ENCODE assay signal across 10 cellular contexts in the genomic region with DNA sequence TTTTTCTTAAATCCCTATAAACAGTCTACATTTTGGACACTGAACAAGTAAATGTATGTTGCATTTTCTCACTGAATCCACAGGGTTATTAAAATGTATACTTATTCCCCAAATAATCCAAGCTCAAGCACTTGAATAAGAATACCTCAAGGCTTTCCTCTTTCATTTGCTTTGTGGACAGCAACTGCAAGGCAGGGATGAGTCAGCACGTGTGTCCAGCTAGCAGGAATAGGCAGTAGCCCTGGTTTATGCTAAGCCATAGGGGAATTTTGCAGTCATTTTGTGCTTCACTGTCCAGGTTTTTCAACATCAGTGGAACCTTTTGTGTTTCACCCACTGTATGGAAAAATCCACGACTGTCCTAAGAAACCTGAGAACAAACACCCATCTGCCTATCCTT.
DNase-seq lines count a peak whose midpoint lies in the region; ATAC-seq, FAIRE-seq and TF ChIP-seq lines count a peak whose summit lies in the region.
"Had no signal": no experiment of that assay in that cellular context is flagged by ENCODE, and none has a peak within 500 bp of the region (broad histone marks: within the 10 kb centered on the region; RNA-seq: fewer than 3 reads in every experiment).

No MANE protein-coding gene starts in this region.

- H3K36me3 ChIP-seq in bronchial epithelial cell (ENCODE audit: control insufficient read depth, insufficient read depth, low read length) (no peaks in the 10 kb centered on the region), pancreas (no peaks in the 10 kb centered on the region), uterus (no peaks in the 10 kb centered on the region)

- H3K9me3 ChIP-seq in pancreas (no peaks in the 10 kb centered on the region), uterus (no peaks in the 10 kb centered on the region)

- TF ChIP-seq POLR2A in uterus (IDR thresholded peaks at IDR 0.05) = no peak

- DNase-seq in NCI-H510A treated with DMSO at 0.1 percent for 48 hours (lab: John Stamatoyannopoulos, UW) (peak; percentile 31), NCI-H510A (lab: John Stamatoyannopoulos, UW) (no peak), NCI-H146 treated with DMSO at 0.1 percent for 48 hours (lab: John Stamatoyannopoulos, UW; ENCODE audit: unreplicated experiment) (peak; percentile 62), bronchial epithelial cell (ENCODE audit: low read depth) (peak; percentile 63), pancreas (no peak), uterus (no peak), cerebellum (ENCODE audit: low spot score) (no peak)
- DNase-seq: activated T-cell treated with anti-CD3 and anti-CD28 coated beads, Interleukin-2, amount 50 U/mL, for 48 hours; left colon had no signal

- H3K27ac ChIP-seq in pancreas (no peak overlapping the region), uterus (no peak overlapping the region)

- peaks cover 0 to 5% (median 5%) of the 10 kb centered on the region in 3 donors for H3K4me1 ChIP-seq in pancreas
- H3K4me1 ChIP-seq in uterus = no peaks in the 10 kb centered on the region

- TF ChIP-seq CTCF in bronchial epithelial cell (IDR thresholded peaks at IDR 0.05; ENCODE audit: insufficient read depth, low read length, severe bottlenecking) (no peak), pancreas (IDR thresholded peaks at IDR 0.05) (no peak), uterus (IDR thresholded peaks at IDR 0.05) (no peak)

- FAIRE-seq in bronchial epithelial cell (lab: Jason Lieb, UNC) (no peak), pancreas (lab: Jason Lieb, UNC) (no peak)

- peak in 3 of 4 donors; percentile 54 to 65 (median 57) for ATAC-seq in pancreas
- ATAC-seq in GM19455 (IDR thresholded peaks at IDR 0.05; ENCODE audit: unreplicated experiment) = no peak
- ATAC-seq: left colon had no signal

- WGBS in pancreas, 2 donors = 62 to 70% methylated on average over 2 of the region's 2 CpGs

- intact Hi-C loops in pancreas (cut with DNase I) (loop anchor here in 2 of 3 donors (10.0 kb wide), 1 partner anchor 525 kb away; no protein-coding TSS in a partner anchor), uterus (cut with DNase I; ENCODE audit: low total_unique reads) (no loop called here)

- no peak overlapping the region for H3K4me3 ChIP-seq in bronchial epithelial cell (ENCODE audit: low read depth, low read length)
- no peak overlapping the region for H3K4me3 ChIP-seq in pancreas
- H3K4me3 ChIP-seq in uterus = no peak overlapping the region

- H3K27me3 ChIP-seq in bronchial epithelial cell (ENCODE audit: control insufficient read depth, insufficient read depth, low read length) (no peaks in the 10 kb centered on the region), pancreas (no peaks in the 10 kb centered on the region), uterus (no peaks in the 10 kb centered on the region)

Comparison
In these comparisons a context has a peak if more than half of its experiments do, and no peak if none do; other contexts are left out.
1. DNase-seq: peak in NCI-H510A treated with DMSO at 0.1 percent for 48 hours (single experiment), NCI-H146 treated with DMSO at 0.1 percent for 48 hours (single experiment) and bronchial epithelial cell (single experiment); none in NCI-H510A (single experiment), pancreas (0 of 6), uterus (0 of 2) and cerebellum (single experiment).